In genomic region chr17:9612016-9612415, GRCh38 we compare ENCODE assay signal across 1 cellular context.
TF ChIP-seq lines count a peak whose summit lies in the region.

No MANE protein-coding gene starts in this region.

TF ChIP-seq in K562, 482 proteins besides CTCF, POLR2A, EP300 and RAD21:
- TF ChIP-seq PHTF2 (CRISPR knock-in tag; IDR thresholded peaks at IDR 0.05): no peak
- TF ChIP-seq ZKSCAN1 (IDR thresholded peaks at IDR 0.05; ENCODE audit: low read depth, low read length): no peak
- peak; percentile 27; the same call in 1 of the 2 replicates for TF ChIP-seq CEBPB (tag; IDR thresholded peaks at IDR 0.05)
- TF ChIP-seq MTA1 (IDR thresholded peaks at IDR 0.05; ENCODE audit: borderline replicate concordance): no peak
- no peak for TF ChIP-seq SRSF7 (optimal IDR thresholded peaks at IDR 0.05; ENCODE audit: low read depth, low read length)
- TF ChIP-seq POLR2H (tag; IDR thresholded peaks at IDR 0.05; ENCODE audit: low read depth): no peak
- TF ChIP-seq, protein P1, sequence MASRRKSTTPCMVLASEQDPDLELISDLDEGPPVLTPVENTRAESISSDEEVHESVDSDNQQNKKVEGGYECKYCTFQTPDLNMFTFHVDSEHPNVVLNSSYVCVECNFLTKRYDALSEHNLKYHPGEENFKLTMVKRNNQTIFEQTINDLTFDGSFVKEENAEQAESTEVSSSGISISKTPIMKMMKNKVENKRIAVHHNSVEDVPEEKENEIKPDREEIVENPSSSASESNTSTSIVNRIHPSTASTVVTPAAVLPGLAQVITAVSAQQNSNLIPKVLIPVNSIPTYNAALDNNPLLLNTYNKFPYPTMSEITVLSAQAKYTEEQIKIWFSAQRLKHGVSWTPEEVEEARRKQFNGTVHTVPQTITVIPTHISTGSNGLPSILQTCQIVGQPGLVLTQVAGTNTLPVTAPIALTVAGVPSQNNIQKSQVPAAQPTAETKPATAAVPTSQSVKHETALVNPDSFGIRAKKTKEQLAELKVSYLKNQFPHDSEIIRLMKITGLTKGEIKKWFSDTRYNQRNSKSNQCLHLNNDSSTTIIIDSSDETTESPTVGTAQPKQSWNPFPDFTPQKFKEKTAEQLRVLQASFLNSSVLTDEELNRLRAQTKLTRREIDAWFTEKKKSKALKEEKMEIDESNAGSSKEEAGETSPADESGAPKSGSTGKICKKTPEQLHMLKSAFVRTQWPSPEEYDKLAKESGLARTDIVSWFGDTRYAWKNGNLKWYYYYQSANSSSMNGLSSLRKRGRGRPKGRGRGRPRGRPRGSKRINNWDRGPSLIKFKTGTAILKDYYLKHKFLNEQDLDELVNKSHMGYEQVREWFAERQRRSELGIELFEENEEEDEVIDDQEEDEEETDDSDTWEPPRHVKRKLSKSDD (conservative IDR thresholded peaks at IDR 0.05; ENCODE audit: low read length): no peak
- TF ChIP-seq TFAP4 (CRISPR knock-in tag; IDR thresholded peaks at IDR 0.05; ENCODE audit: borderline replicate concordance): no peak
- no peak for TF ChIP-seq CEBPG (CRISPR knock-in tag; IDR thresholded peaks at IDR 0.05)
- TF ChIP-seq CEBPG (tag; conservative IDR thresholded peaks at IDR 0.05 in 1 of 2, IDR thresholded peaks at IDR 0.05 in 1 of 2): peak in 1 of 2 experiments; percentile 39; a peak in 1 of 4 replicates
